In the genomic region with DNA sequence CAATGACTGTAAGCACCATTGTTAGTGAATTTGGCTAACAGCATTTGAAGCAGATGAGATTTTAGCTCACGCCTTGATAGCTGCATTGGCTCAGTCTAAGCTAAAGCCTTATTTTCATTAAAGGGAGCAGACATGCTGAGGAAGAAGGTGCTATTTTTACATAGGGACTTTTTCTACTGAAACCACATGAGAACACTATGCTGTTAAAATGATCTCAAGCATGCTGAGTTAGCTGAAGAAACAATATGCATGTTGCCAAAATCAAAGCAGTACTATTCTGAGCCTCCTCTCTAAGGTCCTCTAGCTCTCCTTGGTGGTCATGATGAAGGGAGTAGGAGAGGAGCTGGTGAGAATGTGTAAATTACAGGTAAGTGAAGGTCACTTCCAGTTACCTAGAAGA, we compare ENCODE assay signal across 9 cellular contexts.
DNase-seq lines count a peak whose midpoint lies in the region; ATAC-seq and TF ChIP-seq lines count a peak whose summit lies in the region.
"Had no signal": no experiment of that assay in that cellular context is flagged by ENCODE, and none has a peak within 500 bp of the region (broad histone marks: within the 10 kb centered on the region; RNA-seq: fewer than 3 reads in every experiment).

No MANE protein-coding gene starts in this region.

- no peak for TF ChIP-seq CTCF in adrenal gland (IDR thresholded peaks at IDR 0.05)

- CTCF ChIA-PET in naive thymus-derived CD4-positive, alpha-beta T cell (lab: Charles Lee): interaction anchor here (0.6 kb wide), 2 partner anchors 114 to 156 kb away, joined by 3 to 4 read pairs; no protein-coding TSS in a partner anchor

- H3K27ac ChIP-seq in naive thymus-derived CD4-positive, alpha-beta T cell (ENCODE audit: low read depth, low read length): no peak overlapping the region
- H3K27ac ChIP-seq in adrenal gland: no peak overlapping the region

- H3K4me3 Mint-ChIP-seq in naive thymus-derived CD4-positive, alpha-beta T cell: peak overlapping the region in 2 of 10 donors; percentile 25 to 56

- no peak overlapping the region for H3K4me3 ChIP-seq in naive thymus-derived CD4-positive, alpha-beta T cell (ENCODE audit: low read length)
- H3K4me3 ChIP-seq in adrenal gland: no peak overlapping the region

- ATAC-seq in GM18870 (IDR thresholded peaks at IDR 0.05; ENCODE audit: unreplicated experiment): peak; percentile 98
- ATAC-seq in HG02571 (IDR thresholded peaks at IDR 0.05; ENCODE audit: unreplicated experiment): peak; percentile 93
- ATAC-seq in HG03565 (IDR thresholded peaks at IDR 0.05; ENCODE audit: unreplicated experiment): peak; percentile 97
- peak; percentile 48 for ATAC-seq in naive thymus-derived CD4-positive, alpha-beta T cell
- ATAC-seq in SK-N-SH treated with all-trans-retinoic acid at 6 μM for 48 hours: no peak

- intact Hi-C loops in naive thymus-derived CD4-positive, alpha-beta T cell (cut with micrococcal nuclease): no loop called here
- intact Hi-C loops in adrenal gland (cut with DNase I): no loop called here

- no peaks in the 10 kb centered on the region for H3K4me1 ChIP-seq in naive thymus-derived CD4-positive, alpha-beta T cell (ENCODE audit: control insufficient read depth in 2 of 2, insufficient read depth in 2 of 2, low read length in 2 of 2)
- H3K4me1 ChIP-seq in adrenal gland (replicated peaks in 1 of 2): no peaks in the 10 kb centered on the region

- H3K9me3 Mint-ChIP-seq in naive thymus-derived CD4-positive, alpha-beta T cell: peaks cover 0 to 1% (median 0%) of the 10 kb centered on the region in 11 donors

- H3K4me1 Mint-ChIP-seq in naive thymus-derived CD4-positive, alpha-beta T cell: peaks cover 0 to 24% (median 6%) of the 10 kb centered on the region in 7 donors

- POLR2A ChIA-PET in naive thymus-derived CD4-positive, alpha-beta T cell (lab: Charles Lee): no interaction called here

- peak in 1 of 9 donors; percentile 16 for DNase-seq in naive thymus-derived CD4-positive, alpha-beta T cell
- no peak for DNase-seq in adrenal gland
- DNase-seq in A172 (ENCODE audit: low spot score): no peak
- DNase-seq in stimulated activated CD4-positive, alpha-beta T cell treated with anti-CD3 and anti-CD28 coated beads, Interleukin-4, amount 100 ng/mL, for 1 hour: no peak
- DNase-seq: activated gamma-delta T cell had no signal

- no peaks in the 10 kb centered on the region for H3K9me3 ChIP-seq in naive thymus-derived CD4-positive, alpha-beta T cell (ENCODE audit: control insufficient read depth in 2 of 3, low read length in 3 of 3)
- no peaks in the 10 kb centered on the region for H3K9me3 ChIP-seq in adrenal gland (replicated peaks in 1 of 3)

- H3K27me3 Mint-ChIP-seq in naive thymus-derived CD4-positive, alpha-beta T cell: peaks cover 0 to 14% (median 4%) of the 10 kb centered on the region in 5 donors

- no peak for TF ChIP-seq POLR2A in adrenal gland (IDR thresholded peaks at IDR 0.05)

- peaks cover 0 to 3% (median 0%) of the 10 kb centered on the region in 5 donors for H3K36me3 Mint-ChIP-seq in naive thymus-derived CD4-positive, alpha-beta T cell

- H3K27ac Mint-ChIP-seq in naive thymus-derived CD4-positive, alpha-beta T cell: peak overlapping the region in 5 of 9 donors; percentile 2 to 76 (median 33)

- WGBS in adrenal gland, 4 donors: 57 to 81% (median 70%) methylated on average over 1 of the region's 1 CpG

- no peaks in the 10 kb centered on the region for H3K27me3 ChIP-seq in naive thymus-derived CD4-positive, alpha-beta T cell (ENCODE audit: control insufficient read depth in 2 of 2, insufficient read depth in 2 of 2, low read length in 2 of 2)
- no peaks in the 10 kb centered on the region for H3K27me3 ChIP-seq in adrenal gland

- no peaks in the 10 kb centered on the region for H3K36me3 ChIP-seq in naive thymus-derived CD4-positive, alpha-beta T cell (ENCODE audit: control insufficient read depth in 2 of 3, insufficient read depth in 3 of 3, low read length in 3 of 3)
- H3K36me3 ChIP-seq in adrenal gland (replicated peaks in 1 of 2): no peaks in the 10 kb centered on the region

TF ChIP-seq in SK-N-SH treated with all-trans-retinoic acid at 6 μM for 48 hours, 23 proteins besides CTCF, POLR2A, EP300 and RAD21:
- TF ChIP-seq CSDC2 (CRISPR knock-in tag; IDR thresholded peaks at IDR 0.05): no peak
- TF ChIP-seq BACH2 (CRISPR knock-in tag; IDR thresholded peaks at IDR 0.05; ENCODE audit: borderline replicate concordance): no peak
- no peak for TF ChIP-seq CREB5 (CRISPR knock-in tag; IDR thresholded peaks at IDR 0.05; ENCODE audit: low read depth)
- TF ChIP-seq, protein P1, sequence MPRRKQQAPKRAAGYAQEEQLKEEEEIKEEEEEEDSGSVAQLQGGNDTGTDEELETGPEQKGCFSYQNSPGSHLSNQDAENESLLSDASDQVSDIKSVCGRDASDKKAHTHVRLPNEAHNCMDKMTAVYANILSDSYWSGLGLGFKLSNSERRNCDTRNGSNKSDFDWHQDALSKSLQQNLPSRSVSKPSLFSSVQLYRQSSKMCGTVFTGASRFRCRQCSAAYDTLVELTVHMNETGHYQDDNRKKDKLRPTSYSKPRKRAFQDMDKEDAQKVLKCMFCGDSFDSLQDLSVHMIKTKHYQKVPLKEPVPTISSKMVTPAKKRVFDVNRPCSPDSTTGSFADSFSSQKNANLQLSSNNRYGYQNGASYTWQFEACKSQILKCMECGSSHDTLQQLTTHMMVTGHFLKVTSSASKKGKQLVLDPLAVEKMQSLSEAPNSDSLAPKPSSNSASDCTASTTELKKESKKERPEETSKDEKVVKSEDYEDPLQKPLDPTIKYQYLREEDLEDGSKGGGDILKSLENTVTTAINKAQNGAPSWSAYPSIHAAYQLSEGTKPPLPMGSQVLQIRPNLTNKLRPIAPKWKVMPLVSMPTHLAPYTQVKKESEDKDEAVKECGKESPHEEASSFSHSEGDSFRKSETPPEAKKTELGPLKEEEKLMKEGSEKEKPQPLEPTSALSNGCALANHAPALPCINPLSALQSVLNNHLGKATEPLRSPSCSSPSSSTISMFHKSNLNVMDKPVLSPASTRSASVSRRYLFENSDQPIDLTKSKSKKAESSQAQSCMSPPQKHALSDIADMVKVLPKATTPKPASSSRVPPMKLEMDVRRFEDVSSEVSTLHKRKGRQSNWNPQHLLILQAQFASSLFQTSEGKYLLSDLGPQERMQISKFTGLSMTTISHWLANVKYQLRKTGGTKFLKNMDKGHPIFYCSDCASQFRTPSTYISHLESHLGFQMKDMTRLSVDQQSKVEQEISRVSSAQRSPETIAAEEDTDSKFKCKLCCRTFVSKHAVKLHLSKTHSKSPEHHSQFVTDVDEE (CRISPR knock-in tag; IDR thresholded peaks at IDR 0.05): no peak
